8 cellular contexts compared by ENCODE assay signal in genomic region chr2:230814616-230815015, GRCh38. TPM values are rescaled to one million over a fixed set of nuclear protein-coding genes. Genes with fewer than 3 reads are reported as not detected.
DNase-seq lines count a peak whose midpoint lies in the region; ATAC-seq and TF ChIP-seq lines count a peak whose summit lies in the region.

No MANE protein-coding gene starts in this region.

- H3K27me3 Mint-ChIP-seq in CD8-positive, alpha-beta T cell (ENCODE audit: low read depth) = no peaks in the 10 kb centered on the region
- H3K27me3 Mint-ChIP-seq in WTC11 (ENCODE audit: low read depth) = no peaks in the 10 kb centered on the region
- H3K27me3 Mint-ChIP-seq in activated T-helper 2 cell treated with anti-CD3 and anti-CD28 coated beads, Interferon-gamma antibody, Interleukin-2, Interleukin-4, amounts not matched to agents 10 μg/mL and 5 μg/mL and 100 μg/mL, durations not matched to agents 14 hours and 24 hours and 36 hours (ENCODE audit: low read depth) = no peaks in the 10 kb centered on the region

- no peaks in the 10 kb centered on the region for H3K9me3 Mint-ChIP-seq in CD8-positive, alpha-beta T cell
- H3K9me3 Mint-ChIP-seq in WTC11 = no peaks in the 10 kb centered on the region
- H3K9me3 Mint-ChIP-seq in activated T-helper 2 cell treated with anti-CD3 and anti-CD28 coated beads, Interferon-gamma antibody, Interleukin-2, Interleukin-4, amounts not matched to agents 10 μg/mL and 5 μg/mL and 100 μg/mL, durations not matched to agents 14 hours and 24 hours and 36 hours = no peaks in the 10 kb centered on the region

- peaks cover 14% of the 10 kb centered on the region for H3K4me1 Mint-ChIP-seq in CD8-positive, alpha-beta T cell (ENCODE audit: low read depth)
- no peaks in the 10 kb centered on the region for H3K4me1 Mint-ChIP-seq in WTC11
- peaks cover 15% of the 10 kb centered on the region for H3K4me1 Mint-ChIP-seq in activated T-helper 2 cell treated with anti-CD3 and anti-CD28 coated beads, Interferon-gamma antibody, Interleukin-2, Interleukin-4, amounts not matched to agents 10 μg/mL and 5 μg/mL and 100 μg/mL, durations not matched to agents 14 hours and 24 hours and 36 hours (ENCODE audit: low read depth)

- DNase-seq in CD8-positive, alpha-beta T cell = no peak
- DNase-seq in WTC11 (ENCODE audit: low spot score) = no peak
- no peak for DNase-seq in left lung
- no peak for DNase-seq in activated T-helper 2 cell treated with anti-CD3 and anti-CD28 coated beads, Interferon-gamma antibody, Interleukin-2, Interleukin-4, amounts not matched to agents 10 μg/mL and 5 μg/mL and 100 μg/mL, durations not matched to agents 14 hours and 24 hours and 36 hours (ENCODE audit: low spot score)
- DNase-seq in cortex of kidney (lab: John Stamatoyannopoulos, UW) = no peak
- DNase-seq in SKM-1 treated with dmso at 0.1 percent for 144 hours (lab: John Stamatoyannopoulos, UW; ENCODE audit: unreplicated experiment) = no peak
- DNase-seq in C1 segment of cervical spinal cord (lab: John Stamatoyannopoulos, UW) = no peak

- H3K36me3 ChIP-seq in CD8-positive, alpha-beta T cell (ENCODE audit: insufficient read depth, low read length) = peaks cover 53% of the 10 kb centered on the region
- H3K36me3 ChIP-seq in HEK293 (ENCODE audit: control insufficient read depth in 2 of 2, insufficient read depth in 1 of 2, low read length in 2 of 2) (peaks cover 3 to 77% of the 10 kb centered on the region in 2 experiments), left lung (peaks cover 0 to 97% of the 10 kb centered on the region in 2 donors)

- CTCF ChIA-PET in CD8-positive, alpha-beta T cell (lab: Charles Lee) = interaction anchor here (1.5 to 1.9 kb wide), 2 partner anchors 16 to 173 kb away, joined by 4 to 6 read pairs; no protein-coding TSS in a partner anchor
- CTCF ChIA-PET in HEK293 (lab: Yijun Ruan, JAX) (interaction anchor here (0.8 to 2.2 kb wide), 4 partner anchors 9 to 202 kb away, joined by 3 to 12 read pairs (median 3); no protein-coding TSS in a partner anchor), WTC11 (lab: Charles Lee) (interaction anchor here (0.9 to 4.9 kb wide), 3 partner anchors 9 to 33 kb away, joined by 3 to 17 read pairs (median 4); no protein-coding TSS in a partner anchor)

- no peaks in the 10 kb centered on the region for H3K27me3 ChIP-seq in CD8-positive, alpha-beta T cell (ENCODE audit: insufficient read depth, low read length)
- no peaks in the 10 kb centered on the region for H3K27me3 ChIP-seq in left lung

- no peaks in the 10 kb centered on the region for H3K9me3 ChIP-seq in CD8-positive, alpha-beta T cell (ENCODE audit: low read length)
- H3K9me3 ChIP-seq in HEK293 (ENCODE audit: control insufficient read depth, insufficient read depth, low read depth, low read length) (no peaks in the 10 kb centered on the region), left lung (no peaks in the 10 kb centered on the region)

- ATAC-seq in CD8-positive, alpha-beta T cell = no peak
- ATAC-seq in WTC11 (peak; percentile 78), left lung (peak; percentile 29)

- no peak overlapping the region for H3K4me3 Mint-ChIP-seq in CD8-positive, alpha-beta T cell
- H3K4me3 Mint-ChIP-seq in WTC11 = no peak overlapping the region
- H3K4me3 Mint-ChIP-seq in activated T-helper 2 cell treated with anti-CD3 and anti-CD28 coated beads, Interferon-gamma antibody, Interleukin-2, Interleukin-4, amounts not matched to agents 10 μg/mL and 5 μg/mL and 100 μg/mL, durations not matched to agents 14 hours and 24 hours and 36 hours (ENCODE audit: low read depth) = no peak overlapping the region

- no peak for TF ChIP-seq CTCF in CD8-positive, alpha-beta T cell (IDR thresholded peaks at IDR 0.05)
- TF ChIP-seq CTCF in HEK293 (tag by site-specific recombination; IDR thresholded peaks at IDR 0.05) (no peak), WTC11 (IDR thresholded peaks at IDR 0.05) (no peak; the same call in 1 of the 2 replicates), left lung (IDR thresholded peaks at IDR 0.05) (no peak)

- no peak overlapping the region for H3K4me3 ChIP-seq in CD8-positive, alpha-beta T cell (ENCODE audit: low read depth, low read length)
- H3K4me3 ChIP-seq in HEK293 (ENCODE audit: low read depth, low read length) = no peak overlapping the region
- no peak overlapping the region for H3K4me3 ChIP-seq in left lung

- peaks cover 88% of the 10 kb centered on the region for H3K36me3 Mint-ChIP-seq in CD8-positive, alpha-beta T cell
- H3K36me3 Mint-ChIP-seq in WTC11 = peaks cover 23% of the 10 kb centered on the region
- peaks cover 86% of the 10 kb centered on the region for H3K36me3 Mint-ChIP-seq in activated T-helper 2 cell treated with anti-CD3 and anti-CD28 coated beads, Interferon-gamma antibody, Interleukin-2, Interleukin-4, amounts not matched to agents 10 μg/mL and 5 μg/mL and 100 μg/mL, durations not matched to agents 14 hours and 24 hours and 36 hours (ENCODE audit: low read depth)

- no peaks in the 10 kb centered on the region for H3K4me1 ChIP-seq in CD8-positive, alpha-beta T cell (ENCODE audit: insufficient read depth, low read length)
- no peaks in the 10 kb centered on the region for H3K4me1 ChIP-seq in HEK293 (ENCODE audit: control insufficient read depth, insufficient read depth, low read length)
- no peaks in the 10 kb centered on the region for H3K4me1 ChIP-seq in left lung

- intact Hi-C loops in CD8-positive, alpha-beta T cell (cut with DNase I, micrococcal nuclease) = loop anchor here in 1 of 2 experiments (5.0 kb wide), 1 partner anchor 807 kb away; no protein-coding TSS in a partner anchor
- intact Hi-C loops in left lung (cut with DNase I) = no loop called here
- intact Hi-C loops in activated T-helper 2 cell treated with anti-CD3 and anti-CD28 coated beads, Interferon-gamma antibody, Interleukin-2, Interleukin-4, amounts not matched to agents 10 μg/mL and 5 μg/mL and 100 μg/mL, durations not matched to agents 14 hours and 24 hours and 36 hours (cut with micrococcal nuclease) = no loop called here

- POLR2A ChIA-PET in CD8-positive, alpha-beta T cell (lab: Charles Lee) = interaction anchor here (0.9 kb wide), 1 partner anchor 10 kb away, joined by 3 read pairs; no protein-coding TSS in a partner anchor
- POLR2A ChIA-PET in HEK293 (lab: Yijun Ruan, JAX) (interaction anchor here (0.6 kb wide), 1 partner anchor 265 kb away, joined by 3 read pairs; no protein-coding TSS in a partner anchor), WTC11 (lab: Charles Lee) (no interaction called here)

- no peak overlapping the region for H3K27ac ChIP-seq in CD8-positive, alpha-beta T cell (ENCODE audit: low read depth, low read length)
- H3K27ac ChIP-seq in HEK293 (ENCODE audit: extremely low read depth, low read depth, low read length) (no peak overlapping the region), left lung (no peak overlapping the region)

- H3K27ac Mint-ChIP-seq in CD8-positive, alpha-beta T cell = peak overlapping the region; percentile 80
- H3K27ac Mint-ChIP-seq in WTC11 = no peak overlapping the region
- no peak overlapping the region for H3K27ac Mint-ChIP-seq in activated T-helper 2 cell treated with anti-CD3 and anti-CD28 coated beads, Interferon-gamma antibody, Interleukin-2, Interleukin-4, amounts not matched to agents 10 μg/mL and 5 μg/mL and 100 μg/mL, durations not matched to agents 14 hours and 24 hours and 36 hours

TF ChIP-seq in HEK293, 187 proteins besides CTCF, POLR2A, EP300 and RAD21:
- TF ChIP-seq ZBTB7A (tag by site-specific recombination; IDR thresholded peaks at IDR 0.05; ENCODE audit: low read depth) = no peak
- TF ChIP-seq ZNF654 (tag by site-specific recombination; IDR thresholded peaks at IDR 0.05; ENCODE audit: low read depth) = peak; percentile 42

TF ChIP-seq in WTC11, 78 proteins besides CTCF, POLR2A, EP300 and RAD21 (continues in another document):
- TF ChIP-seq EMX1 (CRISPR knock-in tag; IDR thresholded peaks at IDR 0.05) (no peak), E2F1 (CRISPR knock-in tag; IDR thresholded peaks at IDR 0.05) (no peak), E2F4 (CRISPR knock-in tag; IDR thresholded peaks at IDR 0.05; ENCODE audit: borderline replicate concordance, low read depth) (no peak), NFE2L1 (CRISPR knock-in tag; IDR thresholded peaks at IDR 0.05) (no peak)

RNA-seq across cellular contexts. Expression of gene ITM2C, which starts 50.1 kb away (rescaled TPM):
- 10 to 100 TPM; 23.2 to 27.4 TPM for total RNA-seq in CD8-positive, alpha-beta T cell
- 316 to 347 TPM (median 338 TPM) in 3 replicates for total RNA-seq in WTC11 (2021)
- 10 to 100 TPM; 32.0 to 60.7 TPM for total RNA-seq in left lung
- 13.3 and 15.8 TPM in 2 replicates for total RNA-seq in activated T-helper 2 cell treated with anti-CD3 and anti-CD28 coated beads, Interferon-gamma antibody, Interleukin-2, Interleukin-4, amounts not matched to agents 10 μg/mL and 5 μg/mL and 100 μg/mL, durations not matched to agents 14 hours and 24 hours and 36 hours
